Comparison of ENCODE assay signal across 11 cellular contexts in the genomic region with DNA sequence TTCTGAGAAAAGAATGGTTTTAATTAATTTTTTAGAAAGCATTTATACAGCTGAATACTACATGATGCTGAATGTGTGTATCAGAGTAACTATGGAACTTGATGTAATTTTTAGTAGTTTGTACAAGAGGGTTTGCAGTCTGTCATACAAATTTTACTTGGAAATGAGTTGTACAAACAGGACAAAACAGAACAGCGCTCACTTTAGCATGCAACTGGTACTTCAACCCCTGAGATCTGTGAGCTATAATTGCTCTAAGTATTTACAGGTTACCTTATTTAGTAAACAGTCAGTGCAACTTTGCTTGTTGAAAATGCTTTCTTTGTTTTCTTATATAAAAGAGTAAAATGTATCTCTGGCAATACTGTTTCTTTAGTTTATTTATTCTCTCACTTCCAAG. TPM values are rescaled to one million over a fixed set of nuclear protein-coding genes. Genes with fewer than 3 reads are reported as not detected.
A peak's percentile ranks its signal among the peaks of the same experiment; 100 is the strongest.
DNase-seq lines count a peak whose midpoint lies in the region; ATAC-seq, FAIRE-seq and TF ChIP-seq lines count a peak whose summit lies in the region.
"Had no signal": no experiment of that assay in that cellular context is flagged by ENCODE, and none has a peak within 500 bp of the region (broad histone marks: within the 10 kb centered on the region; RNA-seq: fewer than 3 reads in every experiment).

No MANE protein-coding gene starts in this region.

- RAD21 ChIA-PET in GM12878 (lab: Charles Lee; ENCODE audit: unreplicated experiment) = interaction anchor here (1.3 to 2.0 kb wide), 3 partner anchors 9 to 86 kb away, joined by 3 to 11 read pairs (median 3); no protein-coding TSS in a partner anchor

- peak overlapping the region; percentile 71 for H3K4me3 ChIP-seq in GM12878
- H3K4me3 ChIP-seq: BLaER1 treated with 17β-estradiol and CSF1 and Interleukin-3, amounts not matched to agents 10 nM and 100 nM had no signal

- WGBS in GM12878 (ENCODE audit: insufficient coverage, insufficient replicate concordance, low lambda C conversion rate, missing lambda C conversion rate) = 0% methylated on average over 1 of the region's 1 CpG

- ATAC-seq in HG02870 (IDR thresholded peaks at IDR 0.05; ENCODE audit: unreplicated experiment) (peak; percentile 44), GM12878 (peak; percentile 65), HG02852 (IDR thresholded peaks at IDR 0.05; ENCODE audit: unreplicated experiment) (no peak)

- H3K4me2 ChIP-seq in GM12878 (ENCODE audit: control insufficient read depth, insufficient read depth) = peak overlapping the region; percentile 73
- H3K4me2 ChIP-seq: BLaER1 treated with 17β-estradiol and CSF1 and Interleukin-3, amounts not matched to agents 10 nM and 100 nM had no signal

- TF ChIP-seq RAD21 in GM12878 (IDR thresholded peaks at IDR 0.05; ENCODE audit: insufficient read depth, low read depth, low read length) = 0 out of 2 replicates have a peak, but pooled peaks have one; percentile 34

- no peak for TF ChIP-seq EP300 in GM12878 (IDR thresholded peaks at IDR 0.05; ENCODE audit: borderline replicate concordance in 1 of 2, control insufficient read depth in 1 of 2, low read depth in 2 of 2, low read length in 2 of 2)

- DNase-seq in A172 (ENCODE audit: low spot score) (peak; percentile 26), GM12878 (ENCODE audit: low read depth, low spot score) (no peak), kidney glomerular epithelial cell (lab: John Stamatoyannopoulos, UW) (peak; percentile 51), activated gamma-delta T cell (lab: John Stamatoyannopoulos, UW) (no peak), ecto neural progenitor cell (ENCODE audit: low spot score) (no peak), middle frontal gyrus (ENCODE audit: extremely low spot score, low spot score) (no peak)
- DNase-seq: activated naive CD4-positive, alpha-beta T cell treated with Interleukin-2 at 50 U/mL for 16 hours; NCI-H2029 had no signal

- peak overlapping the region; percentile 91 for H3K27ac ChIP-seq in GM12878 (ENCODE audit: control insufficient read depth, insufficient read depth)
- H3K27ac ChIP-seq: BLaER1 treated with 17β-estradiol and CSF1 and Interleukin-3, amounts not matched to agents 10 nM and 100 nM had no signal

- no peak overlapping the region; the same call in 1 of the 2 replicates for H2AFZ ChIP-seq in GM12878 (ENCODE audit: control insufficient read depth, low read depth, low read length)

- peak; percentile 11 to 38 (median 14); a peak in 3 of 6 replicates for TF ChIP-seq CTCF in GM12878 (IDR thresholded peaks at IDR 0.05 in 2 of 3, conservative IDR thresholded peaks at IDR 0.05 in 1 of 3; ENCODE audit: control insufficient read depth in 2 of 3, extremely low read depth in 1 of 3, insufficient read depth in 1 of 3, low read depth in 3 of 3, low read length in 3 of 3)

- no peaks in the 10 kb centered on the region; a peak in 1 of 4 replicates for H3K27me3 ChIP-seq in GM12878 (replicated peaks in 1 of 2; ENCODE audit: control insufficient read depth in 2 of 2, insufficient read depth in 2 of 2, low read length in 1 of 2)
- H3K27me3 ChIP-seq: BLaER1 treated with 17β-estradiol and CSF1 and Interleukin-3, amounts not matched to agents 10 nM and 100 nM had no signal

- no peak for TF ChIP-seq POLR2A in GM12878 (IDR thresholded peaks at IDR 0.05; ENCODE audit: low read depth, low read length)

- peak overlapping the region; percentile 73 for H3K9ac ChIP-seq in GM12878 (ENCODE audit: control insufficient read depth, insufficient read depth, low read length)
- H3K9ac ChIP-seq: BLaER1 treated with 17β-estradiol and CSF1 and Interleukin-3, amounts not matched to agents 10 nM and 100 nM had no signal

- no peaks in the 10 kb centered on the region for H3K36me3 ChIP-seq in GM12878 (ENCODE audit: control insufficient read depth in 2 of 2, insufficient read depth in 2 of 2, low read length in 1 of 2)
- H3K36me3 ChIP-seq: BLaER1 treated with 17β-estradiol and CSF1 and Interleukin-3, amounts not matched to agents 10 nM and 100 nM had no signal

- peaks cover 58% of the 10 kb centered on the region for H3K79me2 ChIP-seq in GM12878 (ENCODE audit: control insufficient read depth, insufficient read depth, low read length)

- in situ Hi-C loops in GM12878 (cut with MboI) = no loop called here

- intact Hi-C loops in GM12878 (cut with micrococcal nuclease; ENCODE audit: unreplicated experiment) = loop anchor here (10.0 kb wide), 2 partner anchors 186 to 204 kb away; no protein-coding TSS in a partner anchor

- H3K9me3 ChIP-seq in GM12878 (replicated peaks; ENCODE audit: control insufficient read depth, insufficient read depth, low read length) = no peaks in the 10 kb centered on the region
- H3K9me3 ChIP-seq: BLaER1 treated with 17β-estradiol and CSF1 and Interleukin-3, amounts not matched to agents 10 nM and 100 nM had no signal

- peaks cover 16% of the 10 kb centered on the region for H3K4me1 ChIP-seq in GM12878 (ENCODE audit: control insufficient read depth, insufficient read depth, low read length)
- H3K4me1 ChIP-seq: BLaER1 treated with 17β-estradiol and CSF1 and Interleukin-3, amounts not matched to agents 10 nM and 100 nM had no signal

- no peak for FAIRE-seq in GM12878 (lab: Jason Lieb, UNC)

- CTCF ChIA-PET in GM12878 (lab: Yijun Ruan, JAX) = interaction anchor here (0.8 to 2.0 kb wide), 4 partner anchors 10 to 291 kb away, joined by 3 to 5 read pairs (median 4); no protein-coding TSS in a partner anchor

- POLR2A ChIA-PET in GM12878 (lab: Charles Lee) = interaction anchor here (0.6 kb wide), 1 partner anchor 283 kb away, joined by 3 read pairs; no protein-coding TSS in a partner anchor

- SMC1A ChIA-PET in GM12878 (lab: Charles Lee; ENCODE audit: uncharacterized antibody, unreplicated experiment) = interaction anchor here (0.7 to 1.9 kb wide), 2 partner anchors 9 to 160 kb away, joined by 3 to 7 read pairs; no protein-coding TSS in a partner anchor

- no TSS peak for BruUV-seq in GM12878 (replicated peaks; lab: Mats Ljungman, UMichigan)

- no peaks in the 10 kb centered on the region for H4K20me1 ChIP-seq in GM12878 (ENCODE audit: control insufficient read depth, insufficient read depth)
- H4K20me1 ChIP-seq: BLaER1 treated with 17β-estradiol and CSF1 and Interleukin-3, amounts not matched to agents 10 nM and 100 nM had no signal

TF ChIP-seq in GM12878, 131 proteins besides CTCF, POLR2A, EP300 and RAD21 (continues in another document):
- no peak for TF ChIP-seq RUNX3 (IDR thresholded peaks at IDR 0.05; ENCODE audit: low read length)
- TF ChIP-seq, protein P1, sequence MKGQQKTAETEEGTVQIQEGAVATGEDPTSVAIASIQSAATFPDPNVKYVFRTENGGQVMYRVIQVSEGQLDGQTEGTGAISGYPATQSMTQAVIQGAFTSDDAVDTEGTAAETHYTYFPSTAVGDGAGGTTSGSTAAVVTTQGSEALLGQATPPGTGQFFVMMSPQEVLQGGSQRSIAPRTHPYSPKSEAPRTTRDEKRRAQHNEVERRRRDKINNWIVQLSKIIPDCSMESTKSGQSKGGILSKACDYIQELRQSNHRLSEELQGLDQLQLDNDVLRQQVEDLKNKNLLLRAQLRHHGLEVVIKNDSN (IDR thresholded peaks at IDR 0.05; ENCODE audit: borderline replicate concordance, extremely low read length, insufficient read depth, low read depth, low read length) = no peak
- TF ChIP-seq GABPA (IDR thresholded peaks at IDR 0.05; ENCODE audit: low read depth) = no peak
- TF ChIP-seq NR2F1 (conservative IDR thresholded peaks at IDR 0.05) = no peak
- TF ChIP-seq, protein P2, sequence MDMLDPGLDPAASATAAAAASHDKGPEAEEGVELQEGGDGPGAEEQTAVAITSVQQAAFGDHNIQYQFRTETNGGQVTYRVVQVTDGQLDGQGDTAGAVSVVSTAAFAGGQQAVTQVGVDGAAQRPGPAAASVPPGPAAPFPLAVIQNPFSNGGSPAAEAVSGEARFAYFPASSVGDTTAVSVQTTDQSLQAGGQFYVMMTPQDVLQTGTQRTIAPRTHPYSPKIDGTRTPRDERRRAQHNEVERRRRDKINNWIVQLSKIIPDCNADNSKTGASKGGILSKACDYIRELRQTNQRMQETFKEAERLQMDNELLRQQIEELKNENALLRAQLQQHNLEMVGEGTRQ (IDR thresholded peaks at IDR 0.05; ENCODE audit: borderline replicate concordance, low read depth, low read length) = no peak
- TF ChIP-seq MTA3 (IDR thresholded peaks at IDR 0.05; ENCODE audit: borderline replicate concordance, low read length) = no peak
- no peak for TF ChIP-seq MTA2 (IDR thresholded peaks at IDR 0.05; ENCODE audit: low read depth)
- TF ChIP-seq HCFC1 (IDR thresholded peaks at IDR 0.05; ENCODE audit: low read length) = no peak
- no peak for TF ChIP-seq BHLHE40 (IDR thresholded peaks at IDR 0.05; ENCODE audit: borderline replicate concordance in 1 of 2, low read depth in 2 of 2, low read length in 1 of 2)
- 0 out of 2 replicates have a peak, but pooled peaks have one; percentile 44 for TF ChIP-seq ZBED1 (IDR thresholded peaks at IDR 0.05; ENCODE audit: borderline replicate concordance)
- no peak for TF ChIP-seq NRF1 (conservative IDR thresholded peaks at IDR 0.05; ENCODE audit: low read depth, low read length)
- no peak for TF ChIP-seq POU2F2 (IDR thresholded peaks at IDR 0.05; ENCODE audit: borderline replicate concordance, low read depth, low read length)
- TF ChIP-seq SREBF2 (IDR thresholded peaks at IDR 0.05; ENCODE audit: low read length) = no peak
- 0 out of 2 replicates have a peak, but pooled peaks have one; percentile 11 for TF ChIP-seq SMAD5 (IDR thresholded peaks at IDR 0.05; ENCODE audit: low read depth)
- peak; percentile 7; the same call in 1 of the 2 replicates for TF ChIP-seq POLR2AphosphoS5 (IDR thresholded peaks at IDR 0.05; ENCODE audit: low read length)

RNA-seq across cellular contexts. Expression of gene TNFRSF19, which starts 0.7 kb away (rescaled TPM):
- total RNA-seq in A172 (2014; rRNA removed; shearing (Covaris generic)) = 6.0 and 6.5 TPM in 2 replicates
- 34.1 and 37.8 TPM in 2 replicates for total RNA-seq in GM12878 (2013; cell fraction: nucleolus; rRNA removed)
- 29.8 and 35.1 TPM in 2 replicates for total RNA-seq in GM12878 (2014; rRNA removed)
- 34.3 and 34.4 TPM in 2 replicates for total RNA-seq in GM12878 (2014; rRNA removed; fragmentation: Illumina TruSeq; extraction: Trizol)
- 40.5 and 41.4 TPM in 2 replicates for total RNA-seq in GM12878 (2021)
- polyA plus RNA-seq in GM12878 (2011; ENCODE audit: low read depth) = 26.7 TPM
- polyA plus RNA-seq in GM12878 (2011; rRNA removed) = 26.3 and 37.7 TPM in 2 replicates
- polyA plus RNA-seq in GM12878 (2011; cell fraction: cytosol; rRNA removed) = 17.5 and 18.5 TPM in 2 replicates
- 24.6 and 30.7 TPM in 2 replicates for polyA plus RNA-seq in GM12878 (2011; cell fraction: nucleus; rRNA removed)
- polyA plus RNA-seq in GM12878 (2012) = 30.9 and 49.8 TPM in 2 replicates
- 43.3 and 52.1 TPM in 2 replicates for polyA plus RNA-seq in GM12878 (2014; fragmentation: Illumina TruSeq; extraction: Trizol)
- 10 to 100 TPM; 16.4 to 17.4 TPM for polyA plus RNA-seq in GM12878 (2014; fragmentation: Nextera tagmentation; extraction: Ambion mirVana)
- 32.5 and 36.4 TPM in 2 replicates for polyA plus RNA-seq in GM12878 (2014; rRNA removed)
- 10 to 100 TPM; 44.1 to 46.2 TPM for polyA plus RNA-seq in GM12878 (2016; fragmentation: Nextera tagmentation; extraction: Ambion mirVana)
- polyA minus RNA-seq in GM12878 (2011; rRNA and poly(A)+ RNA removed) = 25.6 and 35.8 TPM in 2 replicates
- 8.7 and 9.7 TPM in 2 replicates for polyA minus RNA-seq in GM12878 (2011; cell fraction: cytosol; rRNA and poly(A)+ RNA removed)
- polyA minus RNA-seq in GM12878 (2011; cell fraction: nucleus; rRNA and poly(A)+ RNA removed) = 14.4 and 16.5 TPM in 2 replicates

Comparison
In these comparisons a context has a peak if more than half of its experiments do, and no peak if none do; other contexts are left out.
1. DNase-seq: peak in A172 (single experiment) and kidney glomerular epithelial cell (single experiment); none in GM12878 (single experiment), activated gamma-delta T cell (single experiment), ecto neural progenitor cell (single experiment) and middle frontal gyrus (single experiment).